Comparison of ENCODE assay signal across 1 cellular context in the genomic region with DNA sequence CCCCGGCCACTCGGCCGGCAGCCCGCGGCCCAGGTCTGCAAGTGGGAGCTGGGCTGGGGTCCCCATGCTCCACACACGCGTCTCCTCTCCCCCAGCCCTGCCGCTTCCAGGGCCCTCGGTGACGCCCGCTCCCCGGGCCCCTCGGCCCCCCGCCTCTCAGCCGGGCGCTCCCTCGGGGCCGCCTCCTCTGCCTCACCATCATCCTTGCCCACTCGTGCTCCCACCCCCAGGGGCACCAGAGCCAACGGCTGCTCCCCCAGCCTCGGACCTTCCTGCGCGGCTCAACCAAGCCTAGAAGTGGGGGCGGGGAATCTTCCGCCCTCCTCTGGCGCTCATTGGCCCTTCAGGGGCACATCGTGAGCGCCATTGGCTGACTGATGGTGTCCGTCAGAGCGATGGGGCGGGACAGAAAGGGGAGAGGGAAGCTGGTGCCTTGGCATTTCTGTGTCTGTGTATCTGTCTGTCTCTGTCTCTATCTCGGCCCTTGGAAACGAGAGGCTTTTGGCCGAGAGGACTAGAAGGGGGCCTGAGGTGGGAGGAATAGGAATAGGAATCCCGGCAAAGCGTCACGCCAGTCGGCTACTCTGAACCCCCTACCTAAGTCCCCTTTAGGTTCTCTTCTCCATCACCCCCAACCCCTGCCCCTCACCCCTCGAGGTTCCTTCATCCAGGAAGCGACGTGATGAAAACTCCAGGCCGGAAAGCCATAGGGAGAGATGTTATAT.
TF ChIP-seq lines count a peak whose summit lies in the region.

No MANE protein-coding gene starts in this region.

TF ChIP-seq in HEK293, 187 proteins besides CTCF, POLR2A, EP300 and RAD21 (continued from another document):
- TF ChIP-seq BCL11B (tag by site-specific recombination; IDR thresholded peaks at IDR 0.05; ENCODE audit: low read depth) = no peak
- TF ChIP-seq, protein P1, sequence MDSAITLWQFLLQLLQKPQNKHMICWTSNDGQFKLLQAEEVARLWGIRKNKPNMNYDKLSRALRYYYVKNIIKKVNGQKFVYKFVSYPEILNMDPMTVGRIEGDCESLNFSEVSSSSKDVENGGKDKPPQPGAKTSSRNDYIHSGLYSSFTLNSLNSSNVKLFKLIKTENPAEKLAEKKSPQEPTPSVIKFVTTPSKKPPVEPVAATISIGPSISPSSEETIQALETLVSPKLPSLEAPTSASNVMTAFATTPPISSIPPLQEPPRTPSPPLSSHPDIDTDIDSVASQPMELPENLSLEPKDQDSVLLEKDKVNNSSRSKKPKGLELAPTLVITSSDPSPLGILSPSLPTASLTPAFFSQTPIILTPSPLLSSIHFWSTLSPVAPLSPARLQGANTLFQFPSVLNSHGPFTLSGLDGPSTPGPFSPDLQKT (IDR thresholded peaks at IDR 0.05; ENCODE audit: borderline replicate concordance, low read depth, low read length) = no peak
- 0 out of 2 replicates have a peak, but pooled peaks have one; percentile 29 for TF ChIP-seq ZXDB (tag by site-specific recombination; IDR thresholded peaks at IDR 0.05)
- TF ChIP-seq ZNF341 (tag by site-specific recombination; IDR thresholded peaks at IDR 0.05; ENCODE audit: low read depth) = no peak; the same call in 1 of the 2 replicates
- peak; percentile 31; the same call in 1 of the 2 replicates for TF ChIP-seq ZIC2 (tag by site-specific recombination; IDR thresholded peaks at IDR 0.05)
- TF ChIP-seq OSR2 (tag by site-specific recombination; IDR thresholded peaks at IDR 0.05) = no peak
- no peak; the same call in 1 of the 2 replicates for TF ChIP-seq ZNF394 (tag by site-specific recombination; IDR thresholded peaks at IDR 0.05; ENCODE audit: borderline replicate concordance)
- TF ChIP-seq ZBTB21 (tag by site-specific recombination; IDR thresholded peaks at IDR 0.05) = no peak
- no peak for TF ChIP-seq ZNF777 (tag by site-specific recombination; IDR thresholded peaks at IDR 0.05; ENCODE audit: borderline replicate concordance)
- TF ChIP-seq, protein P2, sequence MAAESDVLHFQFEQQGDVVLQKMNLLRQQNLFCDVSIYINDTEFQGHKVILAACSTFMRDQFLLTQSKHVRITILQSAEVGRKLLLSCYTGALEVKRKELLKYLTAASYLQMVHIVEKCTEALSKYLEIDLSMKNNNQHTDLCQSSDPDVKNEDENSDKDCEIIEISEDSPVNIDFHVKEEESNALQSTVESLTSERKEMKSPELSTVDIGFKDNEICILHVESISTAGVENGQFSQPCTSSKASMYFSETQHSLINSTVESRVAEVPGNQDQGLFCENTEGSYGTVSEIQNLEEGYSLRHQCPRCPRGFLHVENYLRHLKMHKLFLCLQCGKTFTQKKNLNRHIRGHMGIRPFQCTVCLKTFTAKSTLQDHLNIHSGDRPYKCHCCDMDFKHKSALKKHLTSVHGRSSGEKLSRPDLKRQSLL (tag by site-specific recombination; IDR thresholded peaks at IDR 0.05) = no peak; the same call in none of the 2 replicates
- TF ChIP-seq ZBTB8A (tag by site-specific recombination; IDR thresholded peaks at IDR 0.05) = peak; percentile 46; the same call in 1 of the 2 replicates
- no peak for TF ChIP-seq ZNF629 (tag by site-specific recombination; IDR thresholded peaks at IDR 0.05)
- TF ChIP-seq ZNF274 (IDR thresholded peaks at IDR 0.05; ENCODE audit: low read length) = no peak
- no peak for TF ChIP-seq ZNF274 (tag by site-specific recombination; IDR thresholded peaks at IDR 0.05; ENCODE audit: borderline replicate concordance)
- no peak for TF ChIP-seq MZF1 (tag by site-specific recombination; IDR thresholded peaks at IDR 0.05; ENCODE audit: borderline replicate concordance)
- TF ChIP-seq ZNF830 (tag by site-specific recombination; IDR thresholded peaks at IDR 0.05; ENCODE audit: low read depth) = no peak
- TF ChIP-seq ZNF596 (tag by site-specific recombination; IDR thresholded peaks at IDR 0.05) = no peak
- no peak for TF ChIP-seq ZNF184 (tag by site-specific recombination; IDR thresholded peaks at IDR 0.05)
- no peak for TF ChIP-seq ZNF324 (tag by site-specific recombination; IDR thresholded peaks at IDR 0.05)
- TF ChIP-seq, protein P3, sequence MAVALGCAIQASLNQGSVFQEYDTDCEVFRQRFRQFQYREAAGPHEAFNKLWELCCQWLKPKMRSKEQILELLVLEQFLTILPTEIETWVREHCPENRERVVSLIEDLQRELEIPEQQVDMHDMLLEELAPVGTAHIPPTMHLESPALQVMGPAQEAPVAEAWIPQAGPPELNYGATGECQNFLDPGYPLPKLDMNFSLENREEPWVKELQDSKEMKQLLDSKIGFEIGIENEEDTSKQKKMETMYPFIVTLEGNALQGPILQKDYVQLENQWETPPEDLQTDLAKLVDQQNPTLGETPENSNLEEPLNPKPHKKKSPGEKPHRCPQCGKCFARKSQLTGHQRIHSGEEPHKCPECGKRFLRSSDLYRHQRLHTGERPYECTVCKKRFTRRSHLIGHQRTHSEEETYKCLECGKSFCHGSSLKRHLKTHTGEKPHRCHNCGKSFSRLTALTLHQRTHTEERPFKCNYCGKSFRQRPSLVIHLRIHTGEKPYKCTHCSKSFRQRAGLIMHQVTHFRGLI (tag by site-specific recombination; IDR thresholded peaks at IDR 0.05) = no peak
- TF ChIP-seq KLF16 (tag by site-specific recombination; IDR thresholded peaks at IDR 0.05) = peak; percentile 66; the same call in 1 of the 2 replicates
- no peak for TF ChIP-seq ZNF76 (tag by site-specific recombination; IDR thresholded peaks at IDR 0.05; ENCODE audit: borderline replicate concordance, low read depth)
- peak; percentile 41; the same call in 1 of the 2 replicates for TF ChIP-seq ZBTB17 (tag by site-specific recombination; IDR thresholded peaks at IDR 0.05)
- TF ChIP-seq ZNF16 (tag by site-specific recombination; IDR thresholded peaks at IDR 0.05; ENCODE audit: low read depth) = no peak
- no peak for TF ChIP-seq ZNF701 (tag by site-specific recombination; IDR thresholded peaks at IDR 0.05)
- TF ChIP-seq KLF1 (tag by site-specific recombination; IDR thresholded peaks at IDR 0.05) = no peak
- TF ChIP-seq MYNN (tag by site-specific recombination; IDR thresholded peaks at IDR 0.05; ENCODE audit: borderline replicate concordance) = no peak
